9 cellular contexts compared by ENCODE assay signal in genomic region chr20:3047486-3048419, GRCh38. TPM values are rescaled to one million over a fixed set of nuclear protein-coding genes. Genes with fewer than 3 reads are reported as not detected.
DNase-seq lines count a peak whose midpoint lies in the region; ATAC-seq and TF ChIP-seq lines count a peak whose summit lies in the region.
"Had no signal": no experiment of that assay in that cellular context is flagged by ENCODE, and none has a peak within 500 bp of the region (broad histone marks: within the 10 kb centered on the region; RNA-seq: fewer than 3 reads in every experiment).

No MANE protein-coding gene starts in this region.

- intact Hi-C loops in CD4-positive, alpha-beta memory T cell (cut with micrococcal nuclease) = loop anchor here (5.0 kb wide), 2 partner anchors 175 to 765 kb away; partner anchors contain the start of gene PTPRA
- intact Hi-C loops in activated T-helper 2 cell treated with anti-CD3 and anti-CD28 coated beads, Interferon-gamma antibody, Interleukin-2, Interleukin-4, amounts not matched to agents 10 μg/mL and 5 μg/mL and 100 μg/mL, durations not matched to agents 14 hours and 24 hours and 36 hours (cut with micrococcal nuclease) = loop anchor here (5.0 kb wide), 1 partner anchor 110 kb away; the partner anchor contains the start of genes FASTKD5 and UBOX5
- intact Hi-C loops in natural killer cell (cut with micrococcal nuclease) = no loop called here

- peaks cover 12 to 22% of the 10 kb centered on the region in 2 donors for H3K36me3 Mint-ChIP-seq in CD4-positive, alpha-beta memory T cell
- H3K36me3 Mint-ChIP-seq in activated T-helper 2 cell treated with anti-CD3 and anti-CD28 coated beads, Interferon-gamma antibody, Interleukin-2, Interleukin-4, amounts not matched to agents 10 μg/mL and 5 μg/mL and 100 μg/mL, durations not matched to agents 14 hours and 24 hours and 36 hours (ENCODE audit: low read depth) = peaks cover 45% of the 10 kb centered on the region
- no peaks in the 10 kb centered on the region for H3K36me3 Mint-ChIP-seq in natural killer cell

- no peaks in the 10 kb centered on the region for H3K9me3 Mint-ChIP-seq in CD4-positive, alpha-beta memory T cell
- no peaks in the 10 kb centered on the region for H3K9me3 Mint-ChIP-seq in activated T-helper 2 cell treated with anti-CD3 and anti-CD28 coated beads, Interferon-gamma antibody, Interleukin-2, Interleukin-4, amounts not matched to agents 10 μg/mL and 5 μg/mL and 100 μg/mL, durations not matched to agents 14 hours and 24 hours and 36 hours
- H3K9me3 Mint-ChIP-seq in natural killer cell = no peaks in the 10 kb centered on the region

- ATAC-seq in natural killer cell = no peak
- ATAC-seq: Right ventricle myocardium inferior had no signal

- H3K4me3 Mint-ChIP-seq in CD4-positive, alpha-beta memory T cell = peak overlapping the region; percentile 54 to 92 (median 84)
- peak overlapping the region; percentile 86 for H3K4me3 Mint-ChIP-seq in activated T-helper 2 cell treated with anti-CD3 and anti-CD28 coated beads, Interferon-gamma antibody, Interleukin-2, Interleukin-4, amounts not matched to agents 10 μg/mL and 5 μg/mL and 100 μg/mL, durations not matched to agents 14 hours and 24 hours and 36 hours (ENCODE audit: low read depth)
- H3K4me3 Mint-ChIP-seq in natural killer cell = peak overlapping the region; percentile 60

- H3K4me3 ChIP-seq in CD4-positive, alpha-beta memory T cell (ENCODE audit: low read length in 2 of 2) = no peak overlapping the region
- peak overlapping the region; percentile 79 for H3K4me3 ChIP-seq in HL-60 (replicated peaks; ENCODE audit: insufficient read depth, low read length)

- CTCF ChIA-PET in CD4-positive, alpha-beta memory T cell (lab: Charles Lee; ENCODE audit: partially characterized antibody) = no interaction called here

- POLR2A ChIA-PET in CD4-positive, alpha-beta memory T cell (lab: Charles Lee; ENCODE audit: partially characterized antibody) = interaction anchor here (0.8 to 2.5 kb wide), 2 partner anchors 47 to 161 kb away, joined by 3 to 13 read pairs; partner anchors contain the start of gene ITPA

- no peak overlapping the region for H3K27ac ChIP-seq in CD4-positive, alpha-beta memory T cell (ENCODE audit: low read depth, low read length)
- H3K27ac ChIP-seq in HL-60 (replicated peaks) = no peak overlapping the region; the same call in 1 of the 2 replicates

- no peaks in the 10 kb centered on the region for H3K27me3 Mint-ChIP-seq in CD4-positive, alpha-beta memory T cell
- H3K27me3 Mint-ChIP-seq in activated T-helper 2 cell treated with anti-CD3 and anti-CD28 coated beads, Interferon-gamma antibody, Interleukin-2, Interleukin-4, amounts not matched to agents 10 μg/mL and 5 μg/mL and 100 μg/mL, durations not matched to agents 14 hours and 24 hours and 36 hours (ENCODE audit: low read depth) = no peaks in the 10 kb centered on the region
- H3K27me3 Mint-ChIP-seq in natural killer cell (ENCODE audit: low read depth in 2 of 2) = no peaks in the 10 kb centered on the region

- peaks cover 11 to 30% (median 15%) of the 10 kb centered on the region in 4 donors for H3K4me1 Mint-ChIP-seq in CD4-positive, alpha-beta memory T cell
- peaks cover 13% of the 10 kb centered on the region for H3K4me1 Mint-ChIP-seq in activated T-helper 2 cell treated with anti-CD3 and anti-CD28 coated beads, Interferon-gamma antibody, Interleukin-2, Interleukin-4, amounts not matched to agents 10 μg/mL and 5 μg/mL and 100 μg/mL, durations not matched to agents 14 hours and 24 hours and 36 hours (ENCODE audit: low read depth)
- H3K4me1 Mint-ChIP-seq in natural killer cell = peaks cover 13 to 26% of the 10 kb centered on the region in 2 donors

- in situ Hi-C loops in GM13976 (cut with MboI; ENCODE audit: low sequenced_read_pairs, unreplicated experiment) = no loop called here

- no peak for DNase-seq in CD4-positive, alpha-beta memory T cell
- DNase-seq in HL-60 (ENCODE audit: low read depth in 1 of 2, low spot score in 1 of 2) (peak in 1 of 2 experiments; percentile 18), natural killer cell (no peak), GDM1 (lab: John Stamatoyannopoulos, UW) (no peak), GM13976 (ENCODE audit: low spot score) (no peak), NCI-H2171 (lab: John Stamatoyannopoulos, UW) (no peak)
- no peak for DNase-seq in activated T-helper 2 cell treated with anti-CD3 and anti-CD28 coated beads, Interferon-gamma antibody, Interleukin-2, Interleukin-4, amounts not matched to agents 10 μg/mL and 5 μg/mL and 100 μg/mL, durations not matched to agents 14 hours and 24 hours and 36 hours (ENCODE audit: low spot score)

- H3K9me3 ChIP-seq in CD4-positive, alpha-beta memory T cell (ENCODE audit: control insufficient read depth in 1 of 2, low read length in 2 of 2) = no peaks in the 10 kb centered on the region

- H3K4me1 ChIP-seq in CD4-positive, alpha-beta memory T cell (ENCODE audit: insufficient read depth, low read length) = peaks cover 26% of the 10 kb centered on the region

- no peak for TF ChIP-seq CTCF in HL-60 (IDR thresholded peaks at IDR 0.05; ENCODE audit: insufficient read depth, low read length)
- TF ChIP-seq CTCF in natural killer cell (IDR thresholded peaks at IDR 0.05) = no peak
- no peak for TF ChIP-seq CTCF in GM13976 (IDR thresholded peaks at IDR 0.05; ENCODE audit: borderline replicate concordance, control extremely low read depth, extremely low read depth, insufficient read depth, missing control alignments)

- peaks cover 20% of the 10 kb centered on the region for H3K36me3 ChIP-seq in CD4-positive, alpha-beta memory T cell (ENCODE audit: insufficient read depth, low read length)

- H3K27ac Mint-ChIP-seq in CD4-positive, alpha-beta memory T cell = peak overlapping the region in 3 of 7 donors; percentile 12 to 79 (median 42)
- peak overlapping the region; percentile 33 for H3K27ac Mint-ChIP-seq in activated T-helper 2 cell treated with anti-CD3 and anti-CD28 coated beads, Interferon-gamma antibody, Interleukin-2, Interleukin-4, amounts not matched to agents 10 μg/mL and 5 μg/mL and 100 μg/mL, durations not matched to agents 14 hours and 24 hours and 36 hours
- no peak overlapping the region for H3K27ac Mint-ChIP-seq in natural killer cell

- H3K27me3 ChIP-seq in CD4-positive, alpha-beta memory T cell (ENCODE audit: insufficient read depth, low read length) = no peaks in the 10 kb centered on the region
- no peaks in the 10 kb centered on the region for H3K27me3 ChIP-seq in HL-60 (ENCODE audit: insufficient read depth, poor library complexity, severe bottlenecking)

RNA-seq across cellular contexts. Expression of gene MRPS26, which starts 1.9 kb away (rescaled TPM):
- total RNA-seq in CD4-positive, alpha-beta memory T cell = 10 to 100 TPM; 31.6 to 32.2 TPM
- polyA plus RNA-seq in CD4-positive, alpha-beta memory T cell = 10 to 100 TPM; 64.0 to 66.4 TPM
- 143 and 148 TPM in 2 replicates for total RNA-seq in activated T-helper 2 cell treated with anti-CD3 and anti-CD28 coated beads, Interferon-gamma antibody, Interleukin-2, Interleukin-4, amounts not matched to agents 10 μg/mL and 5 μg/mL and 100 μg/mL, durations not matched to agents 14 hours and 24 hours and 36 hours
- total RNA-seq in natural killer cell = 10 to 100 TPM; 17.5 to 21.3 (median 19.1) TPM

RNA-seq across cellular contexts. Expression of gene GNRH2, which starts 4.3 kb away (rescaled TPM):
- total RNA-seq in CD4-positive, alpha-beta memory T cell = 1 to 10 TPM; 1.2 to 1.9 TPM
- polyA plus RNA-seq in CD4-positive, alpha-beta memory T cell = not detected
- total RNA-seq in activated T-helper 2 cell treated with anti-CD3 and anti-CD28 coated beads, Interferon-gamma antibody, Interleukin-2, Interleukin-4, amounts not matched to agents 10 μg/mL and 5 μg/mL and 100 μg/mL, durations not matched to agents 14 hours and 24 hours and 36 hours = 3.4 and 3.7 TPM in 2 replicates
- total RNA-seq in natural killer cell = 1 to 10 TPM in 1 of 3 donors, under 1 TPM in 2; 0.49 to 1.2 (median 0.68) TPM
- total RNA-seq: Right ventricle myocardium inferior had no signal

RNA-seq across cellular contexts. Expression of gene OXT, which starts 23.7 kb away (rescaled TPM):
- 1 to 10 TPM in 1 of 2 experiments, not detected in 1; 1.5 TPM for total RNA-seq in CD4-positive, alpha-beta memory T cell
- under 1 TPM in 1 of 2 donors, not detected in 1; 1.00 TPM for polyA plus RNA-seq in CD4-positive, alpha-beta memory T cell
- 0.55 TPM in 1 of 2 replicates, not detected in the other for total RNA-seq in activated T-helper 2 cell treated with anti-CD3 and anti-CD28 coated beads, Interferon-gamma antibody, Interleukin-2, Interleukin-4, amounts not matched to agents 10 μg/mL and 5 μg/mL and 100 μg/mL, durations not matched to agents 14 hours and 24 hours and 36 hours
- not detected for total RNA-seq in natural killer cell
- total RNA-seq: mononuclear cell had no signal

RNA-seq across cellular contexts. Expression of gene AVP, which starts 36.8 kb away (rescaled TPM):
- not detected for total RNA-seq in CD4-positive, alpha-beta memory T cell
- polyA plus RNA-seq in CD4-positive, alpha-beta memory T cell = not detected
- not detected in 2 replicates for total RNA-seq in activated T-helper 2 cell treated with anti-CD3 and anti-CD28 coated beads, Interferon-gamma antibody, Interleukin-2, Interleukin-4, amounts not matched to agents 10 μg/mL and 5 μg/mL and 100 μg/mL, durations not matched to agents 14 hours and 24 hours and 36 hours
- not detected for total RNA-seq in natural killer cell
- total RNA-seq: mononuclear cell had no signal
